Comparison of ENCODE assay signal across 9 cellular contexts in genomic region chr4:26884486-26884988, GRCh38. TPM values are rescaled to one million over a fixed set of nuclear protein-coding genes. Genes with fewer than 3 reads are reported as not detected.
DNase-seq lines count a peak whose midpoint lies in the region; ATAC-seq and TF ChIP-seq lines count a peak whose summit lies in the region.
"Had no signal": no experiment of that assay in that cellular context is flagged by ENCODE, and none has a peak within 500 bp of the region (broad histone marks: within the 10 kb centered on the region; RNA-seq: fewer than 3 reads in every experiment).

No MANE protein-coding gene starts in this region.

- TF ChIP-seq CTCF in prostate gland (IDR thresholded peaks at IDR 0.05), result no peak

- H3K9me3 ChIP-seq in muscle layer of duodenum (ENCODE audit: control insufficient read depth in 1 of 2, low read length in 2 of 2), result no peaks in the 10 kb centered on the region
- H3K9me3 ChIP-seq in prostate gland, result no peaks in the 10 kb centered on the region

- POLR2A ChIA-PET in HEK293T (lab: Yijun Ruan, JAX), result no interaction called here

- 79% methylated on average over 5 of the region's 5 CpGs for WGBS in prostate gland

- intact Hi-C loops in prostate gland (cut with DNase I) (no loop called here), cardiac septum (cut with DNase I) (no loop called here)

- H3K27me3 ChIP-seq in muscle layer of duodenum (ENCODE audit: low read depth, low read length) (no peaks in the 10 kb centered on the region), prostate gland (replicated peaks; ENCODE audit: insufficient read depth) (no peaks in the 10 kb centered on the region)

- H3K4me3 ChIP-seq in muscle layer of duodenum (ENCODE audit: low read depth in 1 of 2, low read length in 2 of 2) (no peak overlapping the region), prostate gland (no peak overlapping the region)

- no peak for TF ChIP-seq POLR2A in prostate gland (IDR thresholded peaks at IDR 0.05)

- ATAC-seq in GM18858 (IDR thresholded peaks at IDR 0.05; ENCODE audit: unreplicated experiment) (peak; percentile 62), GM21619 (IDR thresholded peaks at IDR 0.05; ENCODE audit: unreplicated experiment) (peak; percentile 41), HG03575 (IDR thresholded peaks at IDR 0.05; ENCODE audit: extremely low read depth, insufficient number of reproducible peaks, low FRiP score, unreplicated experiment) (peak; percentile 32)

- DNase-seq in prostate gland (ENCODE audit: low spot score), result no peak
- DNase-seq in cardiac septum (ENCODE audit: low spot score), result no peak
- no peak for DNase-seq in NCI-H1092 (lab: John Stamatoyannopoulos, UW)
- no peak for DNase-seq in HEK293T (ENCODE audit: extremely low spot score)
- DNase-seq: islet precursor cell had no signal

- H3K27ac ChIP-seq in muscle layer of duodenum (ENCODE audit: low read length) (peak overlapping the region; percentile 40), prostate gland (no peak overlapping the region)

- H3K36me3 ChIP-seq in muscle layer of duodenum (ENCODE audit: control insufficient read depth in 1 of 2, insufficient read depth in 2 of 2, low read length in 2 of 2) (no peaks in the 10 kb centered on the region), prostate gland (no peaks in the 10 kb centered on the region)

- H3K4me1 ChIP-seq in muscle layer of duodenum (ENCODE audit: control insufficient read depth in 1 of 2, insufficient read depth in 2 of 2, low read length in 2 of 2) (no peaks in the 10 kb centered on the region), prostate gland (replicated peaks) (no peaks in the 10 kb centered on the region)

- CTCF ChIA-PET in HEK293T (lab: Yijun Ruan, JAX), result interaction anchor here (0.7 kb wide), 1 partner anchor 15 kb away, joined by 3 read pairs; no protein-coding TSS in a partner anchor

TF ChIP-seq in HEK293T, 16 proteins besides CTCF, POLR2A, EP300 and RAD21:
- no peak for TF ChIP-seq L3MBTL2 (conservative IDR thresholded peaks at IDR 0.05)
- TF ChIP-seq TARDBP (IDR thresholded peaks at IDR 0.05), result no peak
- TF ChIP-seq ZNF384 (IDR thresholded peaks at IDR 0.05), result no peak
- no peak for TF ChIP-seq HDGF (IDR thresholded peaks at IDR 0.05; ENCODE audit: borderline replicate concordance)
- no peak for TF ChIP-seq CTBP1 (IDR thresholded peaks at IDR 0.05; ENCODE audit: borderline replicate concordance)
- no peak for TF ChIP-seq BHLHE40 (IDR thresholded peaks at IDR 0.05; ENCODE audit: borderline replicate concordance)
- TF ChIP-seq FOXK2 (IDR thresholded peaks at IDR 0.05), result no peak
- TF ChIP-seq SP1 (IDR thresholded peaks at IDR 0.05), result no peak
- no peak for TF ChIP-seq ARNT (IDR thresholded peaks at IDR 0.05)
- no peak for TF ChIP-seq FOXM1 (IDR thresholded peaks at IDR 0.05; ENCODE audit: borderline replicate concordance)
- no peak for TF ChIP-seq FOXA1 (IDR thresholded peaks at IDR 0.05)

RNA-seq across cellular contexts. Expression of gene STIM2, which starts 23.9 kb away (rescaled TPM):
- total RNA-seq in prostate gland (10 to 100 TPM; 34.4 to 44.2 TPM), cardiac septum (10.1 TPM)
